Comparison of ENCODE assay signal across 8 cellular contexts in genomic region chr19:16566161-16566560, GRCh38. TPM values are rescaled to one million over a fixed set of nuclear protein-coding genes. Genes with fewer than 3 reads are reported as not detected.
A peak's percentile ranks its signal among the peaks of the same experiment; 100 is the strongest.
DNase-seq lines count a peak whose midpoint lies in the region; ATAC-seq lines count a peak whose summit lies in the region.

No MANE protein-coding gene starts in this region.

- no peaks in the 10 kb centered on the region for H3K27me3 Mint-ChIP-seq in effector memory CD8-positive, alpha-beta T cell

- H3K9me3 Mint-ChIP-seq in effector memory CD8-positive, alpha-beta T cell, result no peaks in the 10 kb centered on the region

- H3K27ac Mint-ChIP-seq in effector memory CD8-positive, alpha-beta T cell, result peak overlapping the region; percentile 95 to 97

- peak overlapping the region; percentile 71 to 82 for H3K4me3 Mint-ChIP-seq in effector memory CD8-positive, alpha-beta T cell

- peaks cover 65% of the 10 kb centered on the region for H3K36me3 Mint-ChIP-seq in effector memory CD8-positive, alpha-beta T cell (ENCODE audit: insufficient read depth)

- H3K4me1 Mint-ChIP-seq in effector memory CD8-positive, alpha-beta T cell (ENCODE audit: low read depth in 2 of 2), result peaks cover 12 to 17% of the 10 kb centered on the region in 2 donors

- DNase-seq in Kasumi-1 (lab: John Stamatoyannopoulos, UW), result peak; percentile 21 to 59
- DNase-seq in activated CD8-positive, alpha-beta memory T cell treated with anti-CD3 and anti-CD28 coated beads for 4 hours (ENCODE audit: low read depth in 2 of 2), result peak; percentile 44 to 66
- peak; percentile 75 to 77 (median 77) for DNase-seq in effector memory CD8-positive, alpha-beta T cell
- peak in 2 of 3 donors; percentile 63 for DNase-seq in stimulated activated CD4-positive, alpha-beta T cell treated with anti-CD3 and anti-CD28 coated beads, TNF-alpha, amount 100 ng/mL, for 1 hour (ENCODE audit: low read depth in 3 of 3, low spot score in 1 of 3)
- DNase-seq in mesenteric fat pad (ENCODE audit: low spot score), result no peak
- no peak for DNase-seq in HK-2 (ENCODE audit: unreplicated experiment)
- no peak for DNase-seq in cerebellum (ENCODE audit: low spot score)

- ATAC-seq in effector memory CD8-positive, alpha-beta T cell (replicated peaks), result peak; percentile 100
- no peak for ATAC-seq in HG02759 (IDR thresholded peaks at IDR 0.05; ENCODE audit: unreplicated experiment)

RNA-seq across cellular contexts. Expression of gene SLC35E1, which starts 6.1 kb away (rescaled TPM):
- total RNA-seq in mesenteric fat pad (48.7 TPM), cerebellum (29.9 TPM)

RNA-seq across cellular contexts. Expression of gene CHERP, which starts 23.9 kb away (rescaled TPM):
- 34.3 TPM for total RNA-seq in mesenteric fat pad
- total RNA-seq in cerebellum, result 12.8 TPM

Comparison
In these comparisons a context has a peak if more than half of its experiments do, and no peak if none do; other contexts are left out.
1. DNase-seq: peak in Kasumi-1 (2 of 2), activated CD8-positive, alpha-beta memory T cell treated with anti-CD3 and anti-CD28 coated beads for 4 hours (2 of 2), effector memory CD8-positive, alpha-beta T cell (3 of 3) and stimulated activated CD4-positive, alpha-beta T cell treated with anti-CD3 and anti-CD28 coated beads, TNF-alpha, amount 100 ng/mL, for 1 hour (2 of 3); none in mesenteric fat pad (single experiment), HK-2 (single experiment) and cerebellum (single experiment).